Comparison of ENCODE assay signal across 18 cellular contexts in the genomic region with DNA sequence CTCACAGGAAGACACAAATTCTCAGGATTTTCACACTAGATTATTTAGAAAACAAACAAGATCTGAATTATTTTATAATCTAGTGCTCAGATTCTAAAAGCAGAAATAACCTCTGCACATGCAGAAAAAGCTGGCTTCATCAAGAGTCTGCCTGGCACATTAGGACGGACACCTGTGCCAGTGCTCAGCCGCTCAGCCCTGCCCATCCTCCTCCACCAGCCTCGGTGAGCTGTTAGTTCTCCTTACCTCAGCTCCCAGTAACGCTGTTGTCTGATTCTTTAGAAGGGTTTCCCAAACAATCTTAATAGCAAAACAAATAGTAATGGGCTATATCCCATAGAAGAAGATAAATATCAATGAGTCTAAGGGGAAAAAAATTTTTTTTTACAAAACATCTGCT. TPM values are rescaled to one million over a fixed set of nuclear protein-coding genes. Genes with fewer than 3 reads are reported as not detected.
DNase-seq lines count a peak whose midpoint lies in the region; ATAC-seq and TF ChIP-seq lines count a peak whose summit lies in the region.
"Had no signal": no experiment of that assay in that cellular context is flagged by ENCODE, and none has a peak within 500 bp of the region (broad histone marks: within the 10 kb centered on the region; RNA-seq: fewer than 3 reads in every experiment).

No MANE protein-coding gene starts in this region.

- intact Hi-C loops in activated CD4-positive, alpha-beta T cell treated with anti-CD3 and anti-CD28 coated beads for 36 hours (cut with DNase I, micrococcal nuclease), result no loop called here
- intact Hi-C loops in activated T-helper 2 cell treated with anti-CD3 and anti-CD28 coated beads, Interferon-gamma antibody, Interleukin-2, Interleukin-4, amounts not matched to agents 10 μg/mL and 5 μg/mL and 100 μg/mL, durations not matched to agents 14 hours and 24 hours and 36 hours (cut with micrococcal nuclease), result no loop called here

- no peak for TF ChIP-seq CTCF in mesothelial cell of epicardium (IDR thresholded peaks at IDR 0.05; ENCODE audit: unreplicated experiment)

- H3K27me3 Mint-ChIP-seq in activated CD4-positive, alpha-beta T cell treated with anti-CD3 and anti-CD28 coated beads for 36 hours, result no peaks in the 10 kb centered on the region
- H3K27me3 Mint-ChIP-seq in activated T-helper 2 cell treated with anti-CD3 and anti-CD28 coated beads, Interferon-gamma antibody, Interleukin-2, Interleukin-4, amounts not matched to agents 10 μg/mL and 5 μg/mL and 100 μg/mL, durations not matched to agents 14 hours and 24 hours and 36 hours (ENCODE audit: low read depth), result no peaks in the 10 kb centered on the region
- H3K27me3 Mint-ChIP-seq in mesothelial cell of epicardium (ENCODE audit: low read depth), result no peaks in the 10 kb centered on the region

- H3K4me1 Mint-ChIP-seq in activated CD4-positive, alpha-beta T cell treated with anti-CD3 and anti-CD28 coated beads for 36 hours, result peaks cover 31% of the 10 kb centered on the region
- peaks cover 32% of the 10 kb centered on the region for H3K4me1 Mint-ChIP-seq in activated T-helper 2 cell treated with anti-CD3 and anti-CD28 coated beads, Interferon-gamma antibody, Interleukin-2, Interleukin-4, amounts not matched to agents 10 μg/mL and 5 μg/mL and 100 μg/mL, durations not matched to agents 14 hours and 24 hours and 36 hours (ENCODE audit: low read depth)
- H3K4me1 Mint-ChIP-seq in mesothelial cell of epicardium, result peaks cover 50% of the 10 kb centered on the region

- peaks cover 12% of the 10 kb centered on the region for H3K36me3 Mint-ChIP-seq in activated CD4-positive, alpha-beta T cell treated with anti-CD3 and anti-CD28 coated beads for 36 hours (ENCODE audit: low read depth)
- peaks cover 34% of the 10 kb centered on the region for H3K36me3 Mint-ChIP-seq in activated T-helper 2 cell treated with anti-CD3 and anti-CD28 coated beads, Interferon-gamma antibody, Interleukin-2, Interleukin-4, amounts not matched to agents 10 μg/mL and 5 μg/mL and 100 μg/mL, durations not matched to agents 14 hours and 24 hours and 36 hours (ENCODE audit: low read depth)
- no peaks in the 10 kb centered on the region for H3K36me3 Mint-ChIP-seq in mesothelial cell of epicardium
- H3K36me3 Mint-ChIP-seq: CD14-positive monocyte had no signal

- TF ChIP-seq POLR2A in GM18505 (IDR thresholded peaks at IDR 0.05; ENCODE audit: borderline replicate concordance, extremely low read depth, insufficient read depth, insufficient read length), result no peak

- no peaks in the 10 kb centered on the region for H3K9me3 Mint-ChIP-seq in activated CD4-positive, alpha-beta T cell treated with anti-CD3 and anti-CD28 coated beads for 36 hours (ENCODE audit: low read depth)
- H3K9me3 Mint-ChIP-seq in activated T-helper 2 cell treated with anti-CD3 and anti-CD28 coated beads, Interferon-gamma antibody, Interleukin-2, Interleukin-4, amounts not matched to agents 10 μg/mL and 5 μg/mL and 100 μg/mL, durations not matched to agents 14 hours and 24 hours and 36 hours, result no peaks in the 10 kb centered on the region
- no peaks in the 10 kb centered on the region for H3K9me3 Mint-ChIP-seq in mesothelial cell of epicardium
- H3K9me3 Mint-ChIP-seq: endodermal cell; T-helper 2 cell treated with Interferon-gamma antibody and Interleukin-4, amounts not matched to agents 5 μg/mL and 100 μg/mL, for 36 hours had no signal

- no peak for ATAC-seq in activated CD4-positive, alpha-beta T cell treated with anti-CD3 and anti-CD28 coated beads for 36 hours
- ATAC-seq in GM21529 (IDR thresholded peaks at IDR 0.05; ENCODE audit: unreplicated experiment), result no peak
- no peak for ATAC-seq in GM18505 (IDR thresholded peaks at IDR 0.05; ENCODE audit: unreplicated experiment)

- CTCF ChIA-PET in activated CD4-positive, alpha-beta T cell treated with anti-CD3 and anti-CD28 coated beads for 36 hours (lab: Charles Lee), result interaction anchor here (0.7 to 1.2 kb wide), 5 partner anchors 11 to 177 kb away, joined by 3 to 4 read pairs (median 3); no protein-coding TSS in a partner anchor

- H3K27ac Mint-ChIP-seq in activated CD4-positive, alpha-beta T cell treated with anti-CD3 and anti-CD28 coated beads for 36 hours, result peak overlapping the region; percentile 47
- H3K27ac Mint-ChIP-seq in activated T-helper 2 cell treated with anti-CD3 and anti-CD28 coated beads, Interferon-gamma antibody, Interleukin-2, Interleukin-4, amounts not matched to agents 10 μg/mL and 5 μg/mL and 100 μg/mL, durations not matched to agents 14 hours and 24 hours and 36 hours, result peak overlapping the region; percentile 67
- peak overlapping the region; percentile 92 for H3K27ac Mint-ChIP-seq in mesothelial cell of epicardium
- H3K27ac Mint-ChIP-seq: CD14-positive monocyte; endodermal cell; T-helper 2 cell treated with Interferon-gamma antibody and Interleukin-4, amounts not matched to agents 5 μg/mL and 100 μg/mL, for 36 hours had no signal

- H3K4me3 Mint-ChIP-seq in activated CD4-positive, alpha-beta T cell treated with anti-CD3 and anti-CD28 coated beads for 36 hours, result no peak overlapping the region
- no peak overlapping the region for H3K4me3 Mint-ChIP-seq in activated T-helper 2 cell treated with anti-CD3 and anti-CD28 coated beads, Interferon-gamma antibody, Interleukin-2, Interleukin-4, amounts not matched to agents 10 μg/mL and 5 μg/mL and 100 μg/mL, durations not matched to agents 14 hours and 24 hours and 36 hours (ENCODE audit: low read depth)
- H3K4me3 Mint-ChIP-seq in mesothelial cell of epicardium, result no peak overlapping the region
- H3K4me3 Mint-ChIP-seq: CD14-positive monocyte; endodermal cell; T-helper 2 cell treated with Interferon-gamma antibody and Interleukin-4, amounts not matched to agents 5 μg/mL and 100 μg/mL, for 36 hours had no signal

- POLR2A ChIA-PET in activated CD4-positive, alpha-beta T cell treated with anti-CD3 and anti-CD28 coated beads for 36 hours (lab: Charles Lee), result no interaction called here

- no peak for DNase-seq in activated CD4-positive, alpha-beta T cell treated with anti-CD3 and anti-CD28 coated beads for 36 hours
- DNase-seq in activated CD4-positive, alpha-beta T cell treated with anti-CD3 and anti-CD28 coated beads for 1 hour, result no peak
- DNase-seq in COLO668 (lab: John Stamatoyannopoulos, UW; ENCODE audit: unreplicated experiment) (peak; percentile 4), mesothelial cell of epicardium (ENCODE audit: low spot score in 2 of 2, unreplicated experiment in 2 of 2) (no peak)
- no peak for DNase-seq in activated T-helper 2 cell treated with anti-CD3 and anti-CD28 coated beads, Interferon-gamma antibody, Interleukin-2, Interleukin-4, amounts not matched to agents 10 μg/mL and 5 μg/mL and 100 μg/mL, durations not matched to agents 14 hours and 24 hours and 36 hours (ENCODE audit: low spot score)
- no peak for DNase-seq in effector CD8-positive, alpha-beta T cell (lab: John Stamatoyannopoulos, UW)
- DNase-seq: ACHN; activated CD8-positive, alpha-beta memory T cell treated with anti-CD3 and anti-CD28 coated beads, Interleukin-2, amount 50 U/mL, for 4 hours; central memory CD4-positive, alpha-beta T cell; endodermal cell; hypothalamus; NCI-H1436 treated with DMSO at 0.1 percent for 48 hours; SHP77 treated with DMSO at 0.1 percent for 48 hours; stomach had no signal

RNA-seq across cellular contexts. Expression of a gene that starts 27.7 kb away (rescaled TPM):
- total RNA-seq in activated CD4-positive, alpha-beta T cell treated with anti-CD3 and anti-CD28 coated beads for 36 hours, result 10 to 100 TPM; 39.3 to 40.4 TPM
- total RNA-seq in activated T-helper 2 cell treated with anti-CD3 and anti-CD28 coated beads, Interferon-gamma antibody, Interleukin-2, Interleukin-4, amounts not matched to agents 10 μg/mL and 5 μg/mL and 100 μg/mL, durations not matched to agents 14 hours and 24 hours and 36 hours, result 64.7 and 66.5 TPM in 2 replicates
- 31.4 to 31.9 TPM (median 31.5 TPM) in 3 replicates for total RNA-seq in mesothelial cell of epicardium
